In the genomic region with DNA sequence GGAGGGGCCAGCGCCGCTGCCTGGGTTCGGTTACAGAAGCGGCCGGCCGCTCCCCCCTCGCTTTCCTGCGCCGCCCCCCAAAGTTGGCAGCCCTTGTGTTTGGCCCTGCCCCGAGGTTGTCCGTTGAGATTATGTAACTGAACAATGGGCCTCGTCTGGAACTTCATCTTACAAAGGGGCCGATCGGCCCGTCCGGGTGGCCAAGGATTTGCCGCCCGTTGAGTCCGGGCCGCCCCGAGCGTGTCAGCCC, we compare ENCODE assay signal across 8 cellular contexts. TPM values are rescaled to one million over a fixed set of nuclear protein-coding genes. Genes with fewer than 3 reads are reported as not detected.
DNase-seq lines count a peak whose midpoint lies in the region; ATAC-seq, FAIRE-seq and TF ChIP-seq lines count a peak whose summit lies in the region.

No MANE protein-coding gene starts in this region.

- H3K4me1 ChIP-seq in fibroblast of lung (ENCODE audit: control insufficient read depth, extremely low read depth, insufficient read depth, low read length): peaks cover 3% of the 10 kb centered on the region
- H3K4me1 ChIP-seq in parathyroid adenoma: peaks cover 6% of the 10 kb centered on the region

- no peak for ATAC-seq in activated B cell treated with CpG ODN at 0.5 μM for 24 hours (ENCODE audit: low read depth)
- ATAC-seq in HG03095 (IDR thresholded peaks at IDR 0.05; ENCODE audit: unreplicated experiment): no peak
- ATAC-seq in GM18498 (IDR thresholded peaks at IDR 0.05; ENCODE audit: unreplicated experiment): no peak

- CTCF ChIA-PET in activated B cell treated with CpG ODN at 0.5 μM for 24 hours (lab: Charles Lee): interaction anchor here (2.0 to 2.1 kb wide), 2 partner anchors 39 to 174 kb away, joined by 11 to 24 read pairs; no protein-coding TSS in a partner anchor

- peak overlapping the region; percentile 85 for H3K27ac Mint-ChIP-seq in activated B cell treated with CpG ODN at 0.5 μM for 24 hours

- H3K27me3 ChIP-seq in fibroblast of lung (ENCODE audit: control insufficient read depth, insufficient read depth, low read length) (no peaks in the 10 kb centered on the region), parathyroid adenoma (ENCODE audit: control insufficient read depth, insufficient read depth, low read length) (no peaks in the 10 kb centered on the region)

- no peaks in the 10 kb centered on the region for H3K27me3 Mint-ChIP-seq in activated B cell treated with CpG ODN at 0.5 μM for 24 hours

- peaks cover 66% of the 10 kb centered on the region for H3K4me1 Mint-ChIP-seq in activated B cell treated with CpG ODN at 0.5 μM for 24 hours

- H3K9me3 Mint-ChIP-seq in activated B cell treated with CpG ODN at 0.5 μM for 24 hours: no peaks in the 10 kb centered on the region

- H2AFZ ChIP-seq in fibroblast of lung (ENCODE audit: low read length) (no peak overlapping the region), parathyroid adenoma (peak overlapping the region; percentile 77)

- FAIRE-seq in RCC 7860 (lab: Jason Lieb, UNC): no peak

- H3K79me2 ChIP-seq in fibroblast of lung (ENCODE audit: control insufficient read depth, insufficient read depth, low read length) (peaks cover 58% of the 10 kb centered on the region), parathyroid adenoma (no peaks in the 10 kb centered on the region)

- peaks cover 2% of the 10 kb centered on the region for H3K36me3 ChIP-seq in fibroblast of lung (ENCODE audit: control insufficient read depth, insufficient read depth, low read length)
- H3K36me3 ChIP-seq in parathyroid adenoma (ENCODE audit: control insufficient read depth, insufficient read depth, low read length): no peaks in the 10 kb centered on the region

- H3K4me3 Mint-ChIP-seq in activated B cell treated with CpG ODN at 0.5 μM for 24 hours: peak overlapping the region; percentile 95

- DNase-seq in HFF-Myc (ENCODE audit: extremely low read depth, low read depth) (no peak), activated B cell treated with CpG ODN at 0.5 μM for 24 hours (no peak), fibroblast of lung (ENCODE audit: low read depth in 2 of 2) (peak in 1 of 2 donors; percentile 36), RPMI8226 (no peak), RCC 7860 (ENCODE audit: low spot score) (no peak)

- no peaks in the 10 kb centered on the region for H4K20me1 ChIP-seq in fibroblast of lung (ENCODE audit: control insufficient read depth, extremely low read depth, insufficient read depth, low read length)

- intact Hi-C loops in activated B cell treated with CpG ODN at 0.5 μM for 24 hours (cut with micrococcal nuclease): loop anchor here (10.0 kb wide), 1 partner anchor 260 kb away; a partner anchor contains a TSS

- POLR2A ChIA-PET in activated B cell treated with CpG ODN at 0.5 μM for 24 hours (lab: Charles Lee): interaction anchor here (1.2 to 2.7 kb wide), 6 partner anchors 25 to 185 kb away, joined by 4 to 46 read pairs (median 12); a partner anchor contains a TSS

- peaks cover 37% of the 10 kb centered on the region for H3K36me3 Mint-ChIP-seq in activated B cell treated with CpG ODN at 0.5 μM for 24 hours (ENCODE audit: low read depth)

- H3K9ac ChIP-seq in fibroblast of lung (ENCODE audit: insufficient read depth, low read length): peak overlapping the region; percentile 93
- H3K9ac ChIP-seq in parathyroid adenoma: peak overlapping the region; percentile 58

- H3K27ac ChIP-seq in fibroblast of lung (ENCODE audit: insufficient read depth, low read length) (peak overlapping the region; percentile 89), parathyroid adenoma (peak overlapping the region; percentile 89)

- no peak for TF ChIP-seq CTCF in HFF-Myc (IDR thresholded peaks at IDR 0.05; ENCODE audit: low read depth, low read length, missing control alignments)
- TF ChIP-seq CTCF in activated B cell treated with CpG ODN at 0.5 μM for 24 hours (IDR thresholded peaks at IDR 0.05): no peak
- no peak for TF ChIP-seq CTCF in fibroblast of lung (conservative IDR thresholded peaks at IDR 0.05 in 1 of 2, IDR thresholded peaks at IDR 0.05 in 1 of 2; ENCODE audit: low read depth in 1 of 2, low read length in 2 of 2)
- no peak for TF ChIP-seq CTCF in parathyroid adenoma (IDR thresholded peaks at IDR 0.05)

- H3K9me3 ChIP-seq in fibroblast of lung (ENCODE audit: control insufficient read depth, insufficient read depth, low read depth, low read length) (no peaks in the 10 kb centered on the region), parathyroid adenoma (ENCODE audit: control insufficient read depth, low read length) (no peaks in the 10 kb centered on the region)

- peak overlapping the region; percentile 84 for H3K4me2 ChIP-seq in fibroblast of lung (ENCODE audit: extremely low read depth, insufficient read depth, low read length)
- peak overlapping the region; percentile 71 for H3K4me2 ChIP-seq in parathyroid adenoma (ENCODE audit: low read length)

- H3K4me3 ChIP-seq in HFF-Myc (replicated peaks; ENCODE audit: low read depth, low read length): peak overlapping the region; percentile 74
- peak overlapping the region; percentile 66 to 78 (median 76) for H3K4me3 ChIP-seq in fibroblast of lung (replicated peaks in 1 of 4; ENCODE audit: control extremely low read depth in 1 of 4, insufficient read depth in 1 of 4, low read depth in 3 of 4, low read length in 4 of 4)
- H3K4me3 ChIP-seq in parathyroid adenoma (ENCODE audit: low read depth, low read length): peak overlapping the region; percentile 66

RNA-seq across cellular contexts. Expression of a gene that starts 1.0 kb away (rescaled TPM):
- total RNA-seq in activated B cell treated with CpG ODN at 0.5 μM for 24 hours (29.4 and 33.7 TPM in 2 replicates), fibroblast of lung (24.4 and 55.2 TPM in 2 replicates)
- 47.2 and 77.5 TPM in 2 replicates for polyA plus RNA-seq in fibroblast of lung
- 21.4 and 34.6 TPM in 2 replicates for polyA plus RNA-seq in fibroblast of lung (2012)
- 4.4 and 8.8 TPM in 2 replicates for polyA minus RNA-seq in fibroblast of lung (ENCODE audit: low replicate concordance)
